1 cellular context compared by ENCODE assay signal in the genomic region with DNA sequence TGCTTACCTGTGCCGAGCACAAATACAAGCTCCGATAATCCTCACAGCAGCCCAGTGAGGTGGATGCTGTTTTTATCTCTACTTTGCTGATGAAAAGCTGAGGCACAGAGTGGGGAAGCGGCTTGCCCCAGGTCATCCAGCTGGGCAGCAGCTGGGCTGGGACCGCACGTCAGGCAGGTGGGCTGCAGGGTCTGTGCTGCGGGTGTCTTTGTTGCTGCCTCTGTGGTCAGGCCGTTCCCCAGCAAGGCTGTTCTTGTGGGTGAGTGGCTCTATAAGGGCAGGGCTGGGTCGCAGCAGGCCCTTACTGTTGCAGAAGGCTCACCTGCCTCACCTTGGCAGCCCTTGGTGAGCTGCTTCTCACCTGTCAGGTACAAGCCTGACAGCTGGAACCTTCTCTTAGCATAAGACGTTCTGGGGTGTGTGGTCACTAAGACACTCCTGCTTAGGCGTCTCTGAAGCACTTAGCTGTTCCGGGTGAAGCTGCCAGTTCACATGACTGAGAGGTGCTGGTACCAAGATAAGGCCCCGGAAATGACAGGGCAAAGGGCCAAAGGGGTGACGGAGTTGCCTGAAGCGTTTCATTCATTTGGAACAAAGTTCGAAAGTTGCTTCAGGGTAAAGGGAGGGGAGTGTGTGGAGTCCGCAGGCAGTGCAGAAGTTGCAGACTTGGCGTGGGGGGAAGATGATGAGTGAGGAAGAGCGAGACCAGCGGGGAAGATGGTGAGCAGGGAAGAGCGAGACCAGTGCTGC.
TF ChIP-seq lines count a peak whose summit lies in the region.

No MANE protein-coding gene starts in this region.

TF ChIP-seq in HepG2, 621 proteins besides CTCF, POLR2A, EP300 and RAD21 (continued from another document and continues in another):
- TF ChIP-seq, protein P1, sequence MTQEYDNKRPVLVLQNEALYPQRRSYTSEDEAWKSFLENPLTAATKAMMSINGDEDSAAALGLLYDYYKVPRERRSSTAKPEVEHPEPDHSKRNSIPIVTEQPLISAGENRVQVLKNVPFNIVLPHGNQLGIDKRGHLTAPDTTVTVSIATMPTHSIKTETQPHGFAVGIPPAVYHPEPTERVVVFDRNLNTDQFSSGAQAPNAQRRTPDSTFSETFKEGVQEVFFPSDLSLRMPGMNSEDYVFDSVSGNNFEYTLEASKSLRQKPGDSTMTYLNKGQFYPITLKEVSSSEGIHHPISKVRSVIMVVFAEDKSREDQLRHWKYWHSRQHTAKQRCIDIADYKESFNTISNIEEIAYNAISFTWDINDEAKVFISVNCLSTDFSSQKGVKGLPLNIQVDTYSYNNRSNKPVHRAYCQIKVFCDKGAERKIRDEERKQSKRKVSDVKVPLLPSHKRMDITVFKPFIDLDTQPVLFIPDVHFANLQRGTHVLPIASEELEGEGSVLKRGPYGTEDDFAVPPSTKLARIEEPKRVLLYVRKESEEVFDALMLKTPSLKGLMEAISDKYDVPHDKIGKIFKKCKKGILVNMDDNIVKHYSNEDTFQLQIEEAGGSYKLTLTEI (CRISPR knock-in tag; conservative IDR thresholded peaks at IDR 0.05), result no peak
- TF ChIP-seq SPEN (CRISPR knock-in tag; IDR thresholded peaks at IDR 0.05; ENCODE audit: low read depth), result peak; percentile 49; the same call in 1 of the 2 replicates
- 0 out of 2 replicates have a peak, but pooled peaks have one; percentile 12 for TF ChIP-seq ZNF512B (CRISPR knock-in tag; IDR thresholded peaks at IDR 0.05; ENCODE audit: borderline replicate concordance)
- no peak for TF ChIP-seq ZNF468 (CRISPR knock-in tag; IDR thresholded peaks at IDR 0.05)
- TF ChIP-seq SP5 (CRISPR knock-in tag; IDR thresholded peaks at IDR 0.05; ENCODE audit: borderline replicate concordance, low read depth), result no peak
- TF ChIP-seq CBX5 (CRISPR knock-in tag; IDR thresholded peaks at IDR 0.05; ENCODE audit: borderline replicate concordance), result 0 out of 2 replicates have a peak, but pooled peaks have one; percentile 19
- TF ChIP-seq ELF1 (CRISPR knock-in tag; IDR thresholded peaks at IDR 0.05), result peak; percentile 65
- 0 out of 2 replicates have a peak, but pooled peaks have one; percentile 35 for TF ChIP-seq KDM3A (CRISPR knock-in tag; IDR thresholded peaks at IDR 0.05; ENCODE audit: low read depth)
- 0 out of 2 replicates have a peak, but pooled peaks have one; percentile 46 for TF ChIP-seq HOMEZ (CRISPR knock-in tag; IDR thresholded peaks at IDR 0.05; ENCODE audit: low read depth)
- no peak for TF ChIP-seq ZBTB42 (CRISPR knock-in tag; IDR thresholded peaks at IDR 0.05)
- TF ChIP-seq TEAD3 (CRISPR knock-in tag; optimal IDR thresholded peaks at IDR 0.05; ENCODE audit: borderline replicate concordance), result peak; percentile 32
- TF ChIP-seq AHDC1 (CRISPR knock-in tag; IDR thresholded peaks at IDR 0.05; ENCODE audit: borderline replicate concordance), result 0 out of 2 replicates have a peak, but pooled peaks have one; percentile 25
- peak; percentile 95 for TF ChIP-seq NR2C2 (CRISPR knock-in tag; IDR thresholded peaks at IDR 0.05; ENCODE audit: borderline replicate concordance)
- TF ChIP-seq, protein P2, sequence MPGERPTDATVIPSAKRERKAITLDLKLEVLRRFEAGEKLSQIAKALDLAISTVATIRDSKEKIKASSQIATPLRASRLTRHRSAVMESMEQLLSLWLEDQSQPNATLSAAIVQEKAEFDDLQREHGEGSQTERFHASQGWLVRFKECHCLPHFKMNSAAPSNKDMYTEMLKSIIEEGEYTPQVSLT (CRISPR knock-in tag; IDR thresholded peaks at IDR 0.05; ENCODE audit: borderline replicate concordance, low read depth), result no peak
- TF ChIP-seq CEBPG (CRISPR knock-in tag; IDR thresholded peaks at IDR 0.05), result peak; percentile 43
- no peak for TF ChIP-seq ZBTB38 (CRISPR knock-in tag; IDR thresholded peaks at IDR 0.05)
- 0 out of 2 replicates have a peak, but pooled peaks have one; percentile 60 for TF ChIP-seq ZNF335 (CRISPR knock-in tag; IDR thresholded peaks at IDR 0.05)
- no peak for TF ChIP-seq SAFB2 (CRISPR knock-in tag; IDR thresholded peaks at IDR 0.05; ENCODE audit: borderline replicate concordance, low read depth)
- TF ChIP-seq YY1 (IDR thresholded peaks at IDR 0.05; ENCODE audit: insufficient read depth, insufficient replicate concordance, low read depth, low read length), result no peak
- TF ChIP-seq ZFP36 (IDR thresholded peaks at IDR 0.05; ENCODE audit: borderline replicate concordance, low read depth, low read length, partially characterized antibody), result no peak
- TF ChIP-seq ZSCAN9 (CRISPR knock-in tag; IDR thresholded peaks at IDR 0.05; ENCODE audit: borderline replicate concordance), result no peak
- peak; percentile 62; the same call in 1 of the 2 replicates for TF ChIP-seq ELF3 (CRISPR knock-in tag; IDR thresholded peaks at IDR 0.05)
- no peak for TF ChIP-seq MBD4 (IDR thresholded peaks at IDR 0.05; ENCODE audit: borderline replicate concordance, low read length)
- TF ChIP-seq GLI4 (CRISPR knock-in tag; IDR thresholded peaks at IDR 0.05; ENCODE audit: borderline replicate concordance), result no peak
- peak; percentile 27; the same call in 1 of the 2 replicates for TF ChIP-seq ATF3 (CRISPR knock-in tag; IDR thresholded peaks at IDR 0.05)
- TF ChIP-seq, protein P3, sequence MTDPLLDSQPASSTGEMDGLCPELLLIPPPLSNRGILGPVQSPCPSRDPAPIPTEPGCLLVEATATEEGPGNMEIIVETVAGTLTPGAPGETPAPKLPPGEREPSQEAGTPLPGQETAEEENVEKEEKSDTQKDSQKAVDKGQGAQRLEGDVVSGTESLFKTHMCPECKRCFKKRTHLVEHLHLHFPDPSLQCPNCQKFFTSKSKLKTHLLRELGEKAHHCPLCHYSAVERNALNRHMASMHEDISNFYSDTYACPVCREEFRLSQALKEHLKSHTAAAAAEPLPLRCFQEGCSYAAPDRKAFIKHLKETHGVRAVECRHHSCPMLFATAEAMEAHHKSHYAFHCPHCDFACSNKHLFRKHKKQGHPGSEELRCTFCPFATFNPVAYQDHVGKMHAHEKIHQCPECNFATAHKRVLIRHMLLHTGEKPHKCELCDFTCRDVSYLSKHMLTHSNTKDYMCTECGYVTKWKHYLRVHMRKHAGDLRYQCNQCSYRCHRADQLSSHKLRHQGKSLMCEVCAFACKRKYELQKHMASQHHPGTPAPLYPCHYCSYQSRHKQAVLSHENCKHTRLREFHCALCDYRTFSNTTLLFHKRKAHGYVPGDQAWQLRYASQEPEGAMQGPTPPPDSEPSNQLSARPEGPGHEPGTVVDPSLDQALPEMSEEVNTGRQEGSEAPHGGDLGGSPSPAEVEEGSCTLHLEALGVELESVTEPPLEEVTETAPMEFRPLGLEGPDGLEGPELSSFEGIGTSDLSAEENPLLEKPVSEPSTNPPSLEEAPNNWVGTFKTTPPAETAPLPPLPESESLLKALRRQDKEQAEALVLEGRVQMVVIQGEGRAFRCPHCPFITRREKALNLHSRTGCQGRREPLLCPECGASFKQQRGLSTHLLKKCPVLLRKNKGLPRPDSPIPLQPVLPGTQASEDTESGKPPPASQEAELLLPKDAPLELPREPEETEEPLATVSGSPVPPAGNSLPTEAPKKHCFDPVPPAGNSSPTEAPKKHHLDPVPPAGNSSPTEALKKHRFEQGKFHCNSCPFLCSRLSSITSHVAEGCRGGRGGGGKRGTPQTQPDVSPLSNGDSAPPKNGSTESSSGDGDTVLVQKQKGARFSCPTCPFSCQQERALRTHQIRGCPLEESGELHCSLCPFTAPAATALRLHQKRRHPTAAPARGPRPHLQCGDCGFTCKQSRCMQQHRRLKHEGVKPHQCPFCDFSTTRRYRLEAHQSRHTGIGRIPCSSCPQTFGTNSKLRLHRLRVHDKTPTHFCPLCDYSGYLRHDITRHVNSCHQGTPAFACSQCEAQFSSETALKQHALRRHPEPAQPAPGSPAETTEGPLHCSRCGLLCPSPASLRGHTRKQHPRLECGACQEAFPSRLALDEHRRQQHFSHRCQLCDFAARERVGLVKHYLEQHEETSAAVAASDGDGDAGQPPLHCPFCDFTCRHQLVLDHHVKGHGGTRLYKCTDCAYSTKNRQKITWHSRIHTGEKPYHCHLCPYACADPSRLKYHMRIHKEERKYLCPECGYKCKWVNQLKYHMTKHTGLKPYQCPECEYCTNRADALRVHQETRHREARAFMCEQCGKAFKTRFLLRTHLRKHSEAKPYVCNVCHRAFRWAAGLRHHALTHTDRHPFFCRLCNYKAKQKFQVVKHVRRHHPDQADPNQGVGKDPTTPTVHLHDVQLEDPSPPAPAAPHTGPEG (CRISPR knock-in tag; IDR thresholded peaks at IDR 0.05), result no peak
- TF ChIP-seq ZNF639 (CRISPR knock-in tag; conservative IDR thresholded peaks at IDR 0.05), result no peak
